ENCODE assay signal across 8 cellular contexts in the genomic region with DNA sequence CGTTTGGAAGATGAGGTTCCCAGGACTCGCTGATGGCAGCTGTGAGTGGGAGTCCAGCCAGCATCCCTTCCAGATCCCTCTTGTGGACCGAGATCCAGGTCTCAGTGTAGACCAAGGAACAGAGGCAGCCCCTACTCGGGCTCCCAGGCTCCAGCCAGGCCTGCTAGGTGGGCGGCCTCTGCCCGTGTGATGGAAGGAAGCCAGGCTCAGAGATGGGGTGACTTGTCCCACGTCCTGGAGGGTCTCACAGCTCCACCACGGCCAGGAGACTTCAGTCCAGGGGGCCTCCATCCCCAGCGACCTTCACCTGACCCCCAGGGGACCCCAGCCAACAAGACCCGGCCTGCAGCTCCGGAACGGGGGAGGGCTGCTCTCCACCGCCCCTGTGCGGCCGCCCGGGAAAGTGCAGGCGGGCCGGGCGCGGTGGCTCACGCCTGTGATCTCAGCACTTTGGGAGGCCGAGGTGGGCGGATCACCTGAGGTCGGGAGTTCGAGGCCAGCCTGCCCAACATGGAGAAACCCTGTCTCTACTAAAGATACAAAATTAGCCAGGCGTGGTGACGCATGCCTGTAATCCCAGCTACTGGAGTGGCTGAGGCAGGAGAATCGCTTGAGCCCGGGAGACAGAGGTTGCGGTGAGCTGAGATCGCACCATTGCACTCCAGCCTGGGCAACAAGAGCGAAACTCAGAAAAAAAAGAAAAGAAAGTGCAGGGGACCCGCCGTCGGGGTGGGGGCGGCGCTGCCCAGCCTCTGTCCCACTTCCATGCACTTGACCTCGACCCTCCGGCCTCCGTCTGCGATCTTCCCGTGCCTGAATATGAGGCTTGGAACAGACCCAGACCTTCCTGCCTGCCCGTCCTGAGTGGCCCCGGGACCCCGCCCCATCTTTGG. TPM values are rescaled to one million over a fixed set of nuclear protein-coding genes. Genes with fewer than 3 reads are reported as not detected.
DNase-seq lines count a peak whose midpoint lies in the region; ATAC-seq, FAIRE-seq and TF ChIP-seq lines count a peak whose summit lies in the region.

No MANE protein-coding gene starts in this region.

- TF ChIP-seq CTCF in astrocyte (IDR thresholded peaks at IDR 0.05; ENCODE audit: insufficient read depth, low read depth, low read length) (peak; percentile 35), tibial nerve (IDR thresholded peaks at IDR 0.05) (peak in 4 of 5 experiments; percentile 34 to 67 (median 62))

- H3K27me3 ChIP-seq in astrocyte (ENCODE audit: insufficient read depth, low read length) (peaks cover 12% of the 10 kb centered on the region), tibial nerve (peaks cover 0 to 54% of the 10 kb centered on the region in 2 donors)

- no peak overlapping the region for H3K4me3 Mint-ChIP-seq in astrocyte (ENCODE audit: unreplicated experiment)

- H3K4me1 ChIP-seq in astrocyte (ENCODE audit: insufficient read depth, low read length) = no peaks in the 10 kb centered on the region
- H3K4me1 ChIP-seq in tibial nerve = peaks cover 0 to 26% (median 2%) of the 10 kb centered on the region in 4 donors

- no peak overlapping the region for H3K4me3 ChIP-seq in astrocyte (ENCODE audit: insufficient read depth, low read depth, low read length)
- H3K4me3 ChIP-seq in tibial nerve = no peak overlapping the region

- H2AFZ ChIP-seq in astrocyte (ENCODE audit: low read depth, low read length) = no peak overlapping the region

- peaks cover 3% of the 10 kb centered on the region for H3K9me3 ChIP-seq in astrocyte (ENCODE audit: insufficient read depth, low read depth, low read length)
- H3K9me3 ChIP-seq in tibial nerve = no peaks in the 10 kb centered on the region

- peaks cover 2% of the 10 kb centered on the region for H4K20me1 ChIP-seq in astrocyte (ENCODE audit: insufficient read depth, low read length)

- TF ChIP-seq EP300 in tibial nerve (IDR thresholded peaks at IDR 0.05) = no peak

- H3K36me3 Mint-ChIP-seq in astrocyte (ENCODE audit: low read depth, unreplicated experiment) = peaks cover 3% of the 10 kb centered on the region

- no peak for TF ChIP-seq POLR2A in tibial nerve (IDR thresholded peaks at IDR 0.05)

- FAIRE-seq in astrocyte (lab: Jason Lieb, UNC) = no peak

- DNase-seq in NCI-H82 (lab: John Stamatoyannopoulos, UW) = peak; percentile 66
- DNase-seq in NCI-H82 treated with DMSO at 0.1 percent for 48 hours (lab: John Stamatoyannopoulos, UW; ENCODE audit: unreplicated experiment) = no peak
- peak; percentile 33 for DNase-seq in OCI-M1 (lab: John Stamatoyannopoulos, UW)
- peak; percentile 18 for DNase-seq in astrocyte (ENCODE audit: low read depth)
- no peak for DNase-seq in left lobe of liver (ENCODE audit: low spot score)
- no peak for DNase-seq in tibial nerve (ENCODE audit: low spot score in 2 of 2)
- DNase-seq in KG1 (lab: John Stamatoyannopoulos, UW) = no peak
- no peak for DNase-seq in NOMO-1 (lab: John Stamatoyannopoulos, UW; ENCODE audit: unreplicated experiment in 2 of 2)

- no peaks in the 10 kb centered on the region for H3K4me1 Mint-ChIP-seq in astrocyte (ENCODE audit: low read depth, unreplicated experiment)

- H3K27me3 Mint-ChIP-seq in astrocyte (ENCODE audit: low read depth, unreplicated experiment) = peaks cover 26% of the 10 kb centered on the region

- no peak overlapping the region for H3K4me2 ChIP-seq in astrocyte (ENCODE audit: low read length)

- H3K36me3 ChIP-seq in astrocyte (ENCODE audit: insufficient read depth, low read length) (no peaks in the 10 kb centered on the region), tibial nerve (no peaks in the 10 kb centered on the region)

- H3K9me3 Mint-ChIP-seq in astrocyte (ENCODE audit: unreplicated experiment) = peaks cover 3% of the 10 kb centered on the region

- no peaks in the 10 kb centered on the region for H3K79me2 ChIP-seq in astrocyte (ENCODE audit: insufficient read depth, low read length)

- H3K27ac ChIP-seq in astrocyte (ENCODE audit: low read depth, low read length) (no peak overlapping the region), tibial nerve (no peak overlapping the region)

- no peak overlapping the region for H3K9ac ChIP-seq in astrocyte (ENCODE audit: low read length)

- peak overlapping the region; percentile 18 for H3K27ac Mint-ChIP-seq in astrocyte (ENCODE audit: unreplicated experiment)

- 15 to 19% methylated on average over 26 to 34 of the region's 45 CpGs for WGBS in tibial nerve, 2 donors

- ATAC-seq in left lobe of liver = peak; percentile 63

RNA-seq across cellular contexts. Expression of a gene that starts 0.6 kb away (rescaled TPM):
- total RNA-seq in astrocyte (0.57 and 0.60 TPM in 2 replicates), left lobe of liver (0.53 TPM), tibial nerve (under 1 TPM in 1 of 4 donors, not detected in 3; 0.21 TPM)

RNA-seq across cellular contexts. Expression of a gene that starts 11.6 kb away (rescaled TPM):
- total RNA-seq in astrocyte (17.9 and 20.4 TPM in 2 replicates), left lobe of liver (10.4 TPM), tibial nerve (100 to 1,000 TPM; 108 to 131 (median 115) TPM)

RNA-seq across cellular contexts. Expression of a gene that starts 34.9 kb away (rescaled TPM):
- 27.5 and 29.7 TPM in 2 replicates for total RNA-seq in astrocyte
- 57.8 TPM for total RNA-seq in left lobe of liver
- total RNA-seq in tibial nerve = 10 to 100 TPM; 13.5 to 41.1 (median 22.9) TPM

RNA-seq across cellular contexts. Expression of a gene that starts 35.9 kb away (rescaled TPM):
- total RNA-seq in astrocyte = 190 and 192 TPM in 2 replicates
- total RNA-seq in left lobe of liver = 53.5 TPM
- 100 to 1,000 TPM in 1 of 4 donors, 10 to 100 TPM in 3; 60.7 to 110 (median 73.4) TPM for total RNA-seq in tibial nerve

RNA-seq across cellular contexts. Expression of a gene that starts 48.2 kb away (rescaled TPM):
- 0.70 and 0.75 TPM in 2 replicates for total RNA-seq in astrocyte
- total RNA-seq in left lobe of liver = 0.33 TPM
- 1 to 10 TPM in 1 of 4 donors, not detected in 3; 2.5 TPM for total RNA-seq in tibial nerve

Comparison
In these comparisons a context has a peak if more than half of its experiments do, and no peak if none do; other contexts are left out.
1. DNase-seq: peak in NCI-H82 (single experiment), OCI-M1 (single experiment) and astrocyte (single experiment); none in NCI-H82 treated with DMSO at 0.1 percent for 48 hours (single experiment), left lobe of liver (single experiment), tibial nerve (0 of 2), KG1 (single experiment) and NOMO-1 (0 of 2).